Comparison of ENCODE assay signal across 17 cellular contexts in genomic region chrX:109927663-109928273, GRCh38.
"Had no signal": no experiment of that assay in that cellular context is flagged by ENCODE, and none has a peak within 500 bp of the region (broad histone marks: within the 10 kb centered on the region; RNA-seq: fewer than 3 reads in every experiment).

No MANE protein-coding gene starts in this region.

- H3K9ac ChIP-seq: neural progenitor cell had no signal

- H3K27ac ChIP-seq: adrenal gland, breast epithelium, neural progenitor cell had no signal

- H3K36me3 Mint-ChIP-seq: activated naive CD4-positive, alpha-beta T cell treated with anti-CD3 and anti-CD28 coated beads, Interleukin-2, amount 50 U/mL, for 72 hours; memory B cell; naive B cell; neural progenitor cell; stimulated activated effector memory CD8-positive, alpha-beta T cell treated with anti-CD3 and anti-CD28 coated beads, Interleukin-12 subunit alpha, Interleukin-12 subunit beta, amount 100 ng/mL, for 72 hours had no signal

- H3K27ac Mint-ChIP-seq: activated naive CD4-positive, alpha-beta T cell treated with anti-CD3 and anti-CD28 coated beads, Interleukin-2, amount 50 U/mL, for 72 hours; memory B cell; stimulated activated effector memory CD8-positive, alpha-beta T cell treated with anti-CD3 and anti-CD28 coated beads, Interleukin-12 subunit alpha, Interleukin-12 subunit beta, amount 100 ng/mL, for 72 hours; T-helper 2 cell treated with Interferon-gamma antibody and Interleukin-4, amounts not matched to agents 5 μg/mL and 100 μg/mL, for 36 hours had no signal

- H3K4me2 ChIP-seq: neural progenitor cell had no signal

- H3K27me3 Mint-ChIP-seq: memory B cell had no signal

- ATAC-seq: activated naive CD4-positive, alpha-beta T cell treated with anti-CD3 and anti-CD28 coated beads, Interleukin-2, amount 50 U/mL, for 72 hours; stimulated activated effector memory CD8-positive, alpha-beta T cell treated with anti-CD3 and anti-CD28 coated beads, Interleukin-12 subunit alpha, Interleukin-12 subunit beta, amount 100 ng/mL, for 72 hours had no signal

- H3K36me3 ChIP-seq: adrenal gland, breast epithelium, neural progenitor cell, thoracic aorta had no signal

- H3K4me3 Mint-ChIP-seq: memory B cell; naive B cell; neural progenitor cell; stimulated activated effector memory CD8-positive, alpha-beta T cell treated with anti-CD3 and anti-CD28 coated beads, Interleukin-12 subunit alpha, Interleukin-12 subunit beta, amount 100 ng/mL, for 72 hours; T-helper 2 cell treated with Interferon-gamma antibody and Interleukin-4, amounts not matched to agents 5 μg/mL and 100 μg/mL, for 36 hours had no signal

- H2AFZ ChIP-seq: neural progenitor cell had no signal

- H3K4me1 ChIP-seq: adrenal gland, breast epithelium, neural progenitor cell had no signal

- FAIRE-seq: small intestine, TTC549 had no signal

- H3K27me3 ChIP-seq: neural progenitor cell had no signal

- H3K4me3 ChIP-seq: adrenal gland, breast epithelium, dorsolateral prefrontal cortex, neural progenitor cell, thoracic aorta had no signal

- DNase-seq: activated CD4-positive, alpha-beta T cell treated with anti-CD3 and anti-CD28 coated beads, Interleukin-2, amount 50 U/mL, for 48 hours; activated gamma-delta T cell treated with Interleukin-2 at 50 U/mL for 16 hours; adrenal gland; foreskin melanocyte; naive B cell; retina; small intestine; stimulated activated CD4-positive, alpha-beta T cell treated with anti-CD3 and anti-CD28 coated beads, Interleukin-4, amount 100 ng/mL, for 24 hours had no signal

- H3K4me1 Mint-ChIP-seq: memory B cell, naive B cell had no signal

- H3K9me3 ChIP-seq: adrenal gland, breast epithelium, thoracic aorta had no signal

- H3K9me3 Mint-ChIP-seq: activated naive CD4-positive, alpha-beta T cell treated with anti-CD3 and anti-CD28 coated beads, Interleukin-2, amount 50 U/mL, for 72 hours; memory B cell; neural progenitor cell; stimulated activated effector memory CD8-positive, alpha-beta T cell treated with anti-CD3 and anti-CD28 coated beads, Interleukin-12 subunit alpha, Interleukin-12 subunit beta, amount 100 ng/mL, for 72 hours; T-helper 2 cell treated with Interferon-gamma antibody and Interleukin-4, amounts not matched to agents 5 μg/mL and 100 μg/mL, for 36 hours had no signal
